In the genomic region with DNA sequence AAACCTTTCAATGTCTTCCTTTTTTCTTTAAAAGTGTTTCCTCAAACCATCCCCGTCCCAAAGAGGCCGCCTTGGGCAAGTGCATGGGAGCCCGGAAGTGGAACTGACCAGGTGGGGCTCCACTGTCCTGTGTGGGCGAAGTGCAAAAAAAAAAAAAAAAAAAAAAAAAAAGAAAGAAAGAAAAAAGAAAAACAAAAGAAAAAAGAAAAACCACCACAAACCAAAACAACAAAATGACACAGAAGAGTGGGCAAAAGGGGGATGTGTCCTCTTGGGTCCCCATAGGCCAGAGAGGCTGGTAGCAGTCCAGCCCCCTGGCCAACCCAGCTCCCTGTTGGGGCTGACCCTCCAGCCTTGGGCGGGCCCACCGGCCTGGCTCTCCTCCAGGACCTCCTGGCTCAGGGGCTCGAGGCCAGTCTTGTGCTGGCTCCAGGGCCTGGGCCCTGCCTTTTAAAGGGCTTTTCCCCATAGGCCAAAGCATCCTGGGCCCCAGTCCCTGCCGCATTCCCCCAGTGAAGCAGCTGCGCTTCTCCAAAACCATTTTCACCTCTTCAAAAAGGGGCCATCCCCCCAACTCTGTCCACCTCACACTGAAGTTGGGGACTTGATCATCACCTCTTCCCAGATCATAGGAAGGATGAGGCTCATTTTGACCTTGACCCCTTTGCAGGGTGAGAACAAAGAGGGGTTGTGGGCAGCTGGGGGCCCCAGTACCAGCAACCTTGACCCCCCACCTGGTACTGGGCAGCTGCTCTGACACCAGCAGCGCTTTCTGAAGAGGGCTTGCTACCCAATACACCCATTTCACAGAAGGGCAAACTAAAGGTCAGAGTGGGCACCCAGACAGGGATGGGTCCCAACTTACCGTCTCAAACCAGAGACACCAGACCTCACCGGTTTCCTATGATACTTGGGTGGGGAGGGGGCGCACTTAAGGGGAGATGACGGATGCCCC, we compare ENCODE assay signal across 1 cellular context.
TF ChIP-seq lines count a peak whose summit lies in the region.

No MANE protein-coding gene starts in this region.

TF ChIP-seq in A549, 52 proteins besides CTCF, POLR2A, EP300 and RAD21 (continued from another document):
- TF ChIP-seq PBX3 (IDR thresholded peaks at IDR 0.05) (peak; percentile 39; the same call in 1 of the 2 replicates), TP53 (CRISPR knock-in tag; IDR thresholded peaks at IDR 0.05) (no peak)
